25 cellular contexts compared by ENCODE assay signal in genomic region chr3:155393316-155393715, GRCh38.
"Had no signal": no experiment of that assay in that cellular context is flagged by ENCODE, and none has a peak within 500 bp of the region (broad histone marks: within the 10 kb centered on the region; RNA-seq: fewer than 3 reads in every experiment).

No MANE protein-coding gene starts in this region.

- ATAC-seq: gastrocnemius medialis; left ventricle myocardium superior; lower lobe of right lung; natural killer cell; psoas muscle; right cardiac atrium; stimulated activated effector memory CD8-positive, alpha-beta T cell treated with anti-CD3 and anti-CD28 coated beads, Interleukin-12 subunit alpha, Interleukin-12 subunit beta, amount 100 ng/mL, for 72 hours had no signal

- H3K4me1 ChIP-seq: testis had no signal

- H3K36me3 Mint-ChIP-seq: memory B cell; natural killer cell; stimulated activated effector memory CD8-positive, alpha-beta T cell treated with anti-CD3 and anti-CD28 coated beads, Interleukin-12 subunit alpha, Interleukin-12 subunit beta, amount 100 ng/mL, for 72 hours; type B pancreatic cell had no signal

- H3K27ac ChIP-seq: coronary artery, esophagus squamous epithelium, gastrocnemius medialis, lower lobe of right lung, ovary, psoas muscle, sigmoid colon, testis, tibial artery had no signal

- H3K27me3 ChIP-seq: esophagus squamous epithelium, gastrocnemius medialis, ovary, sigmoid colon, testis, tibial artery had no signal

- H3K4me1 Mint-ChIP-seq: memory B cell; natural killer cell; stimulated activated effector memory CD8-positive, alpha-beta T cell treated with anti-CD3 and anti-CD28 coated beads, Interleukin-12 subunit alpha, Interleukin-12 subunit beta, amount 100 ng/mL, for 72 hours had no signal

- H3K4me3 Mint-ChIP-seq: memory B cell; natural killer cell; stimulated activated effector memory CD8-positive, alpha-beta T cell treated with anti-CD3 and anti-CD28 coated beads, Interleukin-12 subunit alpha, Interleukin-12 subunit beta, amount 100 ng/mL, for 72 hours; type B pancreatic cell had no signal

- H3K36me3 ChIP-seq: esophagus squamous epithelium, gastrocnemius medialis, lower lobe of right lung, ovary, sigmoid colon, tibial artery had no signal

- H3K9me3 Mint-ChIP-seq: type B pancreatic cell had no signal

- DNase-seq: dermis blood vessel endothelial cell; effector memory CD4-positive, alpha-beta T cell; erythroblast; esophagus squamous epithelium; gastrocnemius medialis; head of caudate nucleus; left ventricle myocardium superior; lower lobe of right lung; natural killer cell; occipital lobe; ovary; posterior cingulate gyrus; psoas muscle; right cardiac atrium; sigmoid colon; stimulated activated CD4-positive, alpha-beta T cell treated with anti-CD3 and anti-CD28 coated beads, Interleukin-2, amount 100 ng/mL, for 24 hours; stimulated activated CD4-positive, alpha-beta T cell treated with anti-CD3 and anti-CD28 coated beads, Interleukin-4, amount 100 ng/mL, for 24 hours; stimulated activated naive CD4-positive, alpha-beta T cell treated with Interleukin-2 at 50 U/mL for 16 hours; substantia nigra; testis; tibial artery had no signal

- H3K4me3 ChIP-seq: coronary artery, esophagus squamous epithelium, gastrocnemius medialis, lower lobe of right lung, ovary, psoas muscle, sigmoid colon, testis, tibial artery had no signal

- H3K9me3 ChIP-seq: esophagus squamous epithelium, gastrocnemius medialis, lower lobe of right lung, ovary, psoas muscle, testis, tibial artery had no signal
